15 cellular contexts compared by ENCODE assay signal in genomic region chr3:192207661-192208060, GRCh38.
A peak's percentile ranks its signal among the peaks of the same experiment; 100 is the strongest.
DNase-seq lines count a peak whose midpoint lies in the region; ATAC-seq and TF ChIP-seq lines count a peak whose summit lies in the region.
"Had no signal": no experiment of that assay in that cellular context is flagged by ENCODE, and none has a peak within 500 bp of the region (broad histone marks: within the 10 kb centered on the region; RNA-seq: fewer than 3 reads in every experiment).

No MANE protein-coding gene starts in this region.

- H3K27me3 Mint-ChIP-seq in CD14-positive monocyte (ENCODE audit: low read depth in 3 of 3), result peaks cover 0 to 1% (median 0%) of the 10 kb centered on the region in 3 donors

- H3K4me3 Mint-ChIP-seq in CD14-positive monocyte, result no peak overlapping the region
- H3K4me3 Mint-ChIP-seq: neural crest cell had no signal

- peaks cover 0 to 2% (median 0%) of the 10 kb centered on the region in 7 donors for H3K9me3 Mint-ChIP-seq in CD14-positive monocyte
- H3K9me3 Mint-ChIP-seq: neural crest cell had no signal

- H3K36me3 Mint-ChIP-seq in CD14-positive monocyte, result no peaks in the 10 kb centered on the region

- intact Hi-C loops in left cardiac atrium (cut with DNase I) (no loop called here), CD14-positive monocyte (cut with micrococcal nuclease) (no loop called here)

- no peak for TF ChIP-seq CTCF in CD14-positive monocyte (IDR thresholded peaks at IDR 0.05)

- no peaks in the 10 kb centered on the region for H3K4me1 Mint-ChIP-seq in CD14-positive monocyte
- H3K4me1 Mint-ChIP-seq: neural crest cell had no signal

- peak; percentile 65 to 74 for ATAC-seq in left cardiac atrium

- no peak overlapping the region for H3K27ac Mint-ChIP-seq in CD14-positive monocyte

- DNase-seq in Daoy (ENCODE audit: low read depth) (peak; percentile 15), NCI-H1092 (lab: John Stamatoyannopoulos, UW) (peak; percentile 73), NCI-H69 (lab: John Stamatoyannopoulos, UW) (peak; percentile 98), left cardiac atrium (no peak), MV-4-11 (lab: John Stamatoyannopoulos, UW) (no peak), CD14-positive monocyte (ENCODE audit: low spot score) (no peak)
- DNase-seq in central memory CD4-positive, alpha-beta T cell, result no peak
- DNase-seq: activated CD8-positive, alpha-beta memory T cell treated with anti-CD3 and anti-CD28 coated beads for 24 hours; colonic mucosa; DND-41; erythroblast; glutamatergic neuron; KBM-7; NCI-H187 treated with DMSO at 0.1 percent for 48 hours had no signal

Comparison
In these comparisons a context has a peak if more than half of its experiments do, and no peak if none do; other contexts are left out.
1. DNase-seq: peak in Daoy (single experiment), NCI-H1092 (single experiment) and NCI-H69 (single experiment); none in left cardiac atrium (single experiment), MV-4-11 (single experiment), CD14-positive monocyte (single experiment) and central memory CD4-positive, alpha-beta T cell (single experiment).